Comparison of ENCODE assay signal across 1 cellular context in genomic region chr2:172330060-172330671, GRCh38.
TF ChIP-seq lines count a peak whose summit lies in the region.

No MANE protein-coding gene starts in this region.

TF ChIP-seq in IMR-90, 13 proteins besides CTCF, POLR2A, EP300 and RAD21:
- no peak for TF ChIP-seq CEBPB (IDR thresholded peaks at IDR 0.05; ENCODE audit: low read depth, low read length)
- no peak for TF ChIP-seq BHLHE40 (IDR thresholded peaks at IDR 0.05; ENCODE audit: low read depth, low read length)
- TF ChIP-seq FOS (IDR thresholded peaks at IDR 0.05; ENCODE audit: low read depth, low read length) = no peak
- no peak for TF ChIP-seq ELK1 (IDR thresholded peaks at IDR 0.05; ENCODE audit: borderline replicate concordance, low read depth, low read length)
- TF ChIP-seq RFX5 (IDR thresholded peaks at IDR 0.05; ENCODE audit: low read depth, low read length) = no peak
- no peak for TF ChIP-seq MAZ (IDR thresholded peaks at IDR 0.05; ENCODE audit: borderline replicate concordance, low read depth, low read length)
- TF ChIP-seq NFE2L2 (IDR thresholded peaks at IDR 0.05; ENCODE audit: low read depth, low read length) = no peak
- TF ChIP-seq SMC3 (IDR thresholded peaks at IDR 0.05; ENCODE audit: low read depth, low read length) = no peak
- TF ChIP-seq MAFK (IDR thresholded peaks at IDR 0.05; ENCODE audit: low read depth, low read length) = no peak
- no peak for TF ChIP-seq CHD1 (IDR thresholded peaks at IDR 0.05; ENCODE audit: low read depth, low read length)
